In the genomic region with DNA sequence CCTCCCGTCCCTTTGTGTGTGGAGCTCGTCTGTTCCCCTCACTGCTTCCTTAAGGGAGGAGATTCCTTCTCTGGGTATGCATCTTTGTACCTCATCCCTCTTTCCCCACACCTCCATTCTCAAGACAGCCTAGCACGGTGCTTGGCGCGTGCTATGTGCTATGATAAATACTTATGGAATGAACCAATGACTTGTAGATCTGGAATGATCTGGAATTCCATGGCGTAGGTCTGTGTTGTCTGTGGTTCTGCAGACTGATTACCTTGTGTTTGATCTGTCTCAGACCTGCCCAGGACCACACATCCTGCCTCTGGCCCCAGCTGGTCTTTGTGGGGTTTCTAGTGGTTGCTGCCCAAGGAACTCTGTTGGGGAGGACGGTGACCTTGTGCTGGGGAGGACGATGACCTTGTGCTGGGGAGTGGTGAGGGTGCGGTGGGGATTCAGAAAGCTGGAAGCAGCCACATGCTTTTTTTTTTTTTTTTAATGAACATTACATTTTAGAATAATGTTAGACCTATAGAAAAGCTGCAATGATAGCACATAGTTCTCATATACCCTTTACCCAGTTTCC, we compare ENCODE assay signal across 9 cellular contexts.
DNase-seq lines count a peak whose midpoint lies in the region; ATAC-seq and TF ChIP-seq lines count a peak whose summit lies in the region.
"Had no signal": no experiment of that assay in that cellular context is flagged by ENCODE, and none has a peak within 500 bp of the region (broad histone marks: within the 10 kb centered on the region; RNA-seq: fewer than 3 reads in every experiment).

No MANE protein-coding gene starts in this region.

- no peak for ATAC-seq in HG03095 (IDR thresholded peaks at IDR 0.05; ENCODE audit: unreplicated experiment)
- ATAC-seq in GM19463 (IDR thresholded peaks at IDR 0.05; ENCODE audit: unreplicated experiment), result no peak
- ATAC-seq in GM21360 (IDR thresholded peaks at IDR 0.05; ENCODE audit: unreplicated experiment), result no peak

- DNase-seq in 8988T (peak; percentile 23), GM12865 (ENCODE audit: low read depth) (peak; percentile 26), T1000 (lab: John Stamatoyannopoulos, UW) (peak; percentile 57), glomerular visceral epithelial cell (ENCODE audit: extremely low spot score) (peak; percentile 95), SHP77 treated with DMSO at 0.1 percent for 48 hours (lab: John Stamatoyannopoulos, UW) (no peak)

- TF ChIP-seq CTCF in GM12865 (IDR thresholded peaks at IDR 0.05; ENCODE audit: insufficient read depth, low read depth, low read length, missing control alignments), result no peak

- no peak overlapping the region for H3K4me3 ChIP-seq in GM12865 (ENCODE audit: low read depth, low read length)
- H3K4me3 ChIP-seq: SJCRH30 had no signal
